In the genomic region with DNA sequence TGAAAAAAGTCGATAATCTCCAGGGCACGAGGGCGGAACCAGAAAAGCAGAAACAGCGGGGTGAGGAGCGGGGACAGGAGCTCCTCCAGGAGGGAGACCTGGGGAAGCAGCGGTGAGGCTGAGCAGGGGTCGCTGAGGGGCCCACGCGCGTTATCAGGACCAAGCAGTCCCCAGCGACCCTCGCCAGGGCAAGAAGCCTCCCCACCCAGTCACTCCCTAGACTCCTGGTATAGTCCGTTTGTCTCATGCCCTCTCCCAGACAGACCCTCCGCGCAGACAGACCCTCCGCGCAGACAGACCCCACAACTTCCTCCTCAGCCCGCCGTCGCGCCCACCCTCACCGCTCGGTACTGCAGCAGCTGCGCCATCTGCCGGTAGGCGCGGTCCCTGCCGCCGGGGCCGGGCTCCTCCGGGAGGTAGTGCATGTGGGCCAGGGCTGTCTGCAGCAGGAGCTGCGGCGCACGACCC, we compare ENCODE assay signal across 8 cellular contexts. TPM values are rescaled to one million over a fixed set of nuclear protein-coding genes. Genes with fewer than 3 reads are reported as not detected.
DNase-seq lines count a peak whose midpoint lies in the region; ATAC-seq and TF ChIP-seq lines count a peak whose summit lies in the region.

No MANE protein-coding gene starts in this region.

- ATAC-seq in GM18511 (IDR thresholded peaks at IDR 0.05; ENCODE audit: unreplicated experiment) (peak; percentile 71), IMR-90 (ENCODE audit: low read depth) (peak; percentile 90)

- H4K8ac ChIP-seq in IMR-90 (ENCODE audit: low read depth in 2 of 2, low read length in 2 of 2): no peak overlapping the region

- no peak overlapping the region for H3K4ac ChIP-seq in IMR-90 (ENCODE audit: low read depth, low read length)

- peak; percentile 53 for TF ChIP-seq RAD21 in IMR-90 (IDR thresholded peaks at IDR 0.05; ENCODE audit: low read length)

- no peak overlapping the region for H3K14ac ChIP-seq in IMR-90 (replicated peaks; ENCODE audit: low read depth, low read length)

- H3K36me3 ChIP-seq in IMR-90 (ENCODE audit: control insufficient read depth, insufficient read depth, low read length) (no peaks in the 10 kb centered on the region), ascending aorta (no peaks in the 10 kb centered on the region), spleen (peaks cover 0 to 24% (median 0%) of the 10 kb centered on the region in 6 donors)

- no peak overlapping the region for H2BK15ac ChIP-seq in IMR-90 (ENCODE audit: low read depth, low read length)

- H4K5ac ChIP-seq in IMR-90 (ENCODE audit: low read depth, low read length): no peak overlapping the region

- no peak overlapping the region for H2BK120ac ChIP-seq in IMR-90 (ENCODE audit: low read depth, low read length)

- peak; percentile 80 for DNase-seq in AG08396 (ENCODE audit: low spot score)
- DNase-seq in IMR-90: peak; percentile 25
- DNase-seq in T-helper 22 cell (ENCODE audit: low read depth): peak; percentile 61
- DNase-seq in ascending aorta (ENCODE audit: low spot score in 2 of 2): peak in 1 of 2 donors; percentile 79
- DNase-seq in spleen: peak; percentile 94
- DNase-seq in NCI-H2227 treated with DMSO at 0.1 percent for 48 hours (lab: John Stamatoyannopoulos, UW): no peak

- no peak overlapping the region for H3K56ac ChIP-seq in IMR-90 (ENCODE audit: extremely low read depth, insufficient read depth, low read length)

- intact Hi-C loops in IMR-90 (cut with micrococcal nuclease): loop anchor here (2.0 kb wide), 1 partner anchor 55 kb away; no protein-coding TSS in a partner anchor
- intact Hi-C loops in ascending aorta (cut with DNase I): loop anchor here (1.0 to 5.0 kb wide), 2 partner anchors 56 to 120 kb away; no protein-coding TSS in a partner anchor
- intact Hi-C loops in spleen (cut with DNase I; ENCODE audit: low total_unique reads): no loop called here

- no peak overlapping the region for H3K18ac ChIP-seq in IMR-90 (ENCODE audit: low read depth, low read length)

- H3K27me3 ChIP-seq in IMR-90 (ENCODE audit: control insufficient read depth, insufficient read depth, low read length) (peaks cover 58% of the 10 kb centered on the region), ascending aorta (peaks cover 18% of the 10 kb centered on the region), spleen (replicated peaks in 1 of 7) (peaks cover 0 to 62% (median 25%) of the 10 kb centered on the region in 7 donors)

- no peaks in the 10 kb centered on the region for H3K9me1 ChIP-seq in IMR-90 (ENCODE audit: insufficient read depth, low read length)

- H3K9me3 ChIP-seq in IMR-90 (ENCODE audit: control insufficient read depth, insufficient read depth, low read length) (no peaks in the 10 kb centered on the region), ascending aorta (no peaks in the 10 kb centered on the region), spleen (no peaks in the 10 kb centered on the region)

- no peak overlapping the region; the same call in 1 of the 2 replicates for H4K91ac ChIP-seq in IMR-90 (ENCODE audit: insufficient read depth, low read depth, low read length)

- no peaks in the 10 kb centered on the region for H3K79me1 ChIP-seq in IMR-90 (ENCODE audit: low read depth in 1 of 2, low read length in 2 of 2)

- dilution Hi-C loops in IMR-90 (cut with HindIII; ENCODE audit: low sequenced_read_pairs, unreplicated experiment): no loop called here

- H3K4me1 ChIP-seq in IMR-90 (ENCODE audit: control insufficient read depth, insufficient read depth, low read length): peaks cover 3% of the 10 kb centered on the region; the same call in 1 of the 2 replicates
- peaks cover 12 to 15% of the 10 kb centered on the region in 2 donors for H3K4me1 ChIP-seq in ascending aorta
- H3K4me1 ChIP-seq in spleen: peaks cover 21 to 67% (median 51%) of the 10 kb centered on the region in 6 donors

- H3K9ac ChIP-seq in IMR-90 (ENCODE audit: low read depth, low read length): no peak overlapping the region

- in situ Hi-C loops in IMR-90 (cut with MboI; ENCODE audit: low sequenced_read_pairs): no loop called here

- H2AFZ ChIP-seq in IMR-90 (replicated peaks; ENCODE audit: low read length, poor library complexity): peak overlapping the region; percentile 84

- TF ChIP-seq POLR2A in IMR-90 (IDR thresholded peaks at IDR 0.05; ENCODE audit: low read depth, low read length) (no peak), spleen (IDR thresholded peaks at IDR 0.05) (no peak)

- H3K4me2 ChIP-seq in IMR-90 (ENCODE audit: low read depth, low read length): peak overlapping the region; percentile 65

- H3K27ac ChIP-seq in IMR-90 (ENCODE audit: insufficient read depth, low read length): no peak overlapping the region
- no peak overlapping the region for H3K27ac ChIP-seq in ascending aorta
- peak overlapping the region in 3 of 8 donors; percentile 15 to 45 (median 37) for H3K27ac ChIP-seq in spleen

- peak overlapping the region; percentile 85 for H2AK9ac ChIP-seq in IMR-90 (replicated peaks; ENCODE audit: low read depth, low read length, poor library complexity)

- H3K23ac ChIP-seq in IMR-90 (ENCODE audit: low read depth, low read length): peak overlapping the region; percentile 38; the same call in 1 of the 2 replicates

- no peak overlapping the region for H2AK5ac ChIP-seq in IMR-90 (ENCODE audit: low read depth, low read length)

- peak; percentile 79 for TF ChIP-seq CTCF in IMR-90 (conservative IDR thresholded peaks at IDR 0.05; ENCODE audit: low read depth, low read length)
- TF ChIP-seq CTCF in ascending aorta (IDR thresholded peaks at IDR 0.05): peak; percentile 70 to 92 (median 90)
- TF ChIP-seq CTCF in spleen (IDR thresholded peaks at IDR 0.05 in 8 of 11, conservative IDR thresholded peaks at IDR 0.05 in 3 of 11): peak; percentile 83 to 99 (median 96)

- POLR2A ChIA-PET in IMR-90 (lab: Charles Lee; ENCODE audit: unreplicated experiment): no interaction called here

- H4K20me1 ChIP-seq in IMR-90 (ENCODE audit: insufficient read depth, low read length): no peaks in the 10 kb centered on the region

- H2BK20ac ChIP-seq in IMR-90 (ENCODE audit: low read depth, low read length): no peak overlapping the region

- 10% methylated on average over 5 of the region's 34 CpGs; no CpG with 5 or more reads in 1 of the 2 experiments for WGBS in IMR-90 (ENCODE audit: extremely low coverage in 2 of 2, insufficient read length in 1 of 2), 2 experiments
- WGBS in spleen, 5 donors: 2 to 5% (median 4%) methylated on average over 33 to 34 of the region's 34 CpGs

- H2BK5ac ChIP-seq in IMR-90 (ENCODE audit: low read depth, low read length, poor library complexity, severe bottlenecking): no peak overlapping the region

- CTCF ChIA-PET in IMR-90 (lab: Yijun Ruan, JAX): interaction anchor here (0.6 to 1.0 kb wide), 4 partner anchors 10 to 586 kb away, joined by 3 to 8 read pairs (median 4); a partner anchor contains a TSS

- H3K4me3 ChIP-seq in IMR-90 (ENCODE audit: insufficient read depth, low read depth, low read length) (0 out of 2 replicates have a peak overlapping the region, but pooled peaks have one; percentile 23), ascending aorta (peak overlapping the region; percentile 35 to 52), iPS-11a (ENCODE audit: low read depth, low read length) (peak overlapping the region; percentile 17), spleen (peak overlapping the region in 7 of 8 donors; percentile 23 to 67 (median 34))

- BruUV-seq in IMR-90 (replicated peaks; lab: Mats Ljungman, UMichigan): no TSS peak

TF ChIP-seq in IMR-90, 13 proteins besides CTCF, POLR2A, EP300 and RAD21:
- TF ChIP-seq RFX5 (IDR thresholded peaks at IDR 0.05; ENCODE audit: low read depth, low read length) (no peak), SMC3 (IDR thresholded peaks at IDR 0.05; ENCODE audit: low read depth, low read length) (peak; percentile 58), MAZ (IDR thresholded peaks at IDR 0.05; ENCODE audit: borderline replicate concordance, low read depth, low read length) (peak; percentile 72; the same call in 1 of the 2 replicates)

RNA-seq across cellular contexts. Expression of a gene that starts 6.3 kb away (rescaled TPM):
- total RNA-seq in IMR-90 (2012; rRNA removed): 0.18 TPM in 1 of 2 replicates, not detected in the other
- polyA plus RNA-seq in IMR-90 (2012; rRNA removed): 0.91 and 1.1 TPM in 2 replicates
- polyA plus RNA-seq in IMR-90 (2012; cell fraction: cytosol; rRNA removed): 0.22 and 0.49 TPM in 2 replicates
- polyA plus RNA-seq in IMR-90 (2012; cell fraction: nucleus; rRNA removed; ENCODE audit: low replicate concordance): 3.2 and 5.6 TPM in 2 replicates
- not detected for total RNA-seq in ascending aorta
- 1 to 10 TPM in 6 of 7 donors, under 1 TPM in 1; 0.66 to 3.8 (median 2.8) TPM for total RNA-seq in spleen
- 1 to 10 TPM; 1.8 to 3.7 (median 1.9) TPM for polyA plus RNA-seq in spleen

RNA-seq across cellular contexts. Expression of a gene that starts 10.3 kb away (rescaled TPM):
- total RNA-seq in IMR-90 (2012; rRNA removed) (14.7 and 16.3 TPM in 2 replicates), ascending aorta (50.8 TPM), spleen (10 to 100 TPM; 22.5 to 42.6 (median 29.1) TPM)
- polyA plus RNA-seq in IMR-90 (2012; rRNA removed) (26.8 and 27.5 TPM in 2 replicates), spleen (10 to 100 TPM; 12.9 to 21.1 (median 17.2) TPM)
- polyA plus RNA-seq in IMR-90 (2012; cell fraction: cytosol; rRNA removed): 13.0 and 25.1 TPM in 2 replicates
- polyA plus RNA-seq in IMR-90 (2012; cell fraction: nucleus; rRNA removed; ENCODE audit: low replicate concordance): 62.3 and 128 TPM in 2 replicates

RNA-seq across cellular contexts. Expression of a gene that starts 27.2 kb away (rescaled TPM):
- 0.28 and 0.72 TPM in 2 replicates for total RNA-seq in IMR-90 (2012; rRNA removed)
- 2.0 and 2.9 TPM in 2 replicates for polyA plus RNA-seq in IMR-90 (2012; rRNA removed)
- 1.2 and 1.9 TPM in 2 replicates for polyA plus RNA-seq in IMR-90 (2012; cell fraction: cytosol; rRNA removed)
- polyA plus RNA-seq in IMR-90 (2012; cell fraction: nucleus; rRNA removed; ENCODE audit: low replicate concordance): 1.0 and 3.3 TPM in 2 replicates
- total RNA-seq in ascending aorta: 185 TPM
- 100 to 1,000 TPM; 106 to 455 (median 187) TPM for total RNA-seq in spleen
- 10 to 100 TPM; 11.9 to 81.1 (median 28.4) TPM for polyA plus RNA-seq in spleen

RNA-seq across cellular contexts. Expression of a gene that starts 30.3 kb away (rescaled TPM):
- total RNA-seq in IMR-90 (2012; rRNA removed): not detected in 2 replicates
- polyA plus RNA-seq in IMR-90 (2012; rRNA removed): 0.70 and 0.74 TPM in 2 replicates
- polyA plus RNA-seq in IMR-90 (2012; cell fraction: cytosol; rRNA removed): 0.21 and 0.38 TPM in 2 replicates
- polyA plus RNA-seq in IMR-90 (2012; cell fraction: nucleus; rRNA removed; ENCODE audit: low replicate concordance): 4.8 and 9.1 TPM in 2 replicates
- not detected for total RNA-seq in ascending aorta
- total RNA-seq in spleen: 1 to 10 TPM; 1.5 to 5.0 (median 2.9) TPM
- polyA plus RNA-seq in spleen: 1 to 10 TPM; 1.1 to 3.7 (median 2.6) TPM

RNA-seq across cellular contexts. Expression of a gene that starts 39.7 kb away (rescaled TPM):
- total RNA-seq in IMR-90 (2012; rRNA removed) (22.4 and 24.7 TPM in 2 replicates), ascending aorta (15.8 TPM), spleen (10 to 100 TPM in 4 of 7 donors, 1 to 10 TPM in 3; 7.5 to 17.9 (median 11.2) TPM)
- polyA plus RNA-seq in IMR-90 (2012; rRNA removed) (34.8 and 45.6 TPM in 2 replicates), spleen (10 to 100 TPM in 1 of 3 donors, 1 to 10 TPM in 2; 6.3 to 10.1 (median 9.2) TPM)
- polyA plus RNA-seq in IMR-90 (2012; cell fraction: cytosol; rRNA removed): 29.1 and 41.6 TPM in 2 replicates
- polyA plus RNA-seq in IMR-90 (2012; cell fraction: nucleus; rRNA removed; ENCODE audit: low replicate concordance): 16.0 and 19.1 TPM in 2 replicates

Comparison
In these comparisons a context has a peak if more than half of its experiments do, and no peak if none do; other contexts are left out.
1. RNA of a gene that starts 27.2 kb away (total RNA-seq): 106 to 455 TPM in spleen and 185 TPM in ascending aorta (single experiment); 0.28 to 0.72 TPM in IMR-90; every median in the first group is over 10 times any median in the second.
2. Peak in every context shown above with its lines, with median percentiles within 50 percentile points of each other: H3K4me3 ChIP-seq and CTCF ChIP-seq.